1 cellular context compared by ENCODE assay signal in genomic region chr9:75131700-75132099, GRCh38.
TF ChIP-seq lines count a peak whose summit lies in the region.

No MANE protein-coding gene starts in this region.

TF ChIP-seq in GM23338, 12 proteins besides CTCF, POLR2A, EP300 and RAD21 (continued from another document):
- TF ChIP-seq, protein P1, sequence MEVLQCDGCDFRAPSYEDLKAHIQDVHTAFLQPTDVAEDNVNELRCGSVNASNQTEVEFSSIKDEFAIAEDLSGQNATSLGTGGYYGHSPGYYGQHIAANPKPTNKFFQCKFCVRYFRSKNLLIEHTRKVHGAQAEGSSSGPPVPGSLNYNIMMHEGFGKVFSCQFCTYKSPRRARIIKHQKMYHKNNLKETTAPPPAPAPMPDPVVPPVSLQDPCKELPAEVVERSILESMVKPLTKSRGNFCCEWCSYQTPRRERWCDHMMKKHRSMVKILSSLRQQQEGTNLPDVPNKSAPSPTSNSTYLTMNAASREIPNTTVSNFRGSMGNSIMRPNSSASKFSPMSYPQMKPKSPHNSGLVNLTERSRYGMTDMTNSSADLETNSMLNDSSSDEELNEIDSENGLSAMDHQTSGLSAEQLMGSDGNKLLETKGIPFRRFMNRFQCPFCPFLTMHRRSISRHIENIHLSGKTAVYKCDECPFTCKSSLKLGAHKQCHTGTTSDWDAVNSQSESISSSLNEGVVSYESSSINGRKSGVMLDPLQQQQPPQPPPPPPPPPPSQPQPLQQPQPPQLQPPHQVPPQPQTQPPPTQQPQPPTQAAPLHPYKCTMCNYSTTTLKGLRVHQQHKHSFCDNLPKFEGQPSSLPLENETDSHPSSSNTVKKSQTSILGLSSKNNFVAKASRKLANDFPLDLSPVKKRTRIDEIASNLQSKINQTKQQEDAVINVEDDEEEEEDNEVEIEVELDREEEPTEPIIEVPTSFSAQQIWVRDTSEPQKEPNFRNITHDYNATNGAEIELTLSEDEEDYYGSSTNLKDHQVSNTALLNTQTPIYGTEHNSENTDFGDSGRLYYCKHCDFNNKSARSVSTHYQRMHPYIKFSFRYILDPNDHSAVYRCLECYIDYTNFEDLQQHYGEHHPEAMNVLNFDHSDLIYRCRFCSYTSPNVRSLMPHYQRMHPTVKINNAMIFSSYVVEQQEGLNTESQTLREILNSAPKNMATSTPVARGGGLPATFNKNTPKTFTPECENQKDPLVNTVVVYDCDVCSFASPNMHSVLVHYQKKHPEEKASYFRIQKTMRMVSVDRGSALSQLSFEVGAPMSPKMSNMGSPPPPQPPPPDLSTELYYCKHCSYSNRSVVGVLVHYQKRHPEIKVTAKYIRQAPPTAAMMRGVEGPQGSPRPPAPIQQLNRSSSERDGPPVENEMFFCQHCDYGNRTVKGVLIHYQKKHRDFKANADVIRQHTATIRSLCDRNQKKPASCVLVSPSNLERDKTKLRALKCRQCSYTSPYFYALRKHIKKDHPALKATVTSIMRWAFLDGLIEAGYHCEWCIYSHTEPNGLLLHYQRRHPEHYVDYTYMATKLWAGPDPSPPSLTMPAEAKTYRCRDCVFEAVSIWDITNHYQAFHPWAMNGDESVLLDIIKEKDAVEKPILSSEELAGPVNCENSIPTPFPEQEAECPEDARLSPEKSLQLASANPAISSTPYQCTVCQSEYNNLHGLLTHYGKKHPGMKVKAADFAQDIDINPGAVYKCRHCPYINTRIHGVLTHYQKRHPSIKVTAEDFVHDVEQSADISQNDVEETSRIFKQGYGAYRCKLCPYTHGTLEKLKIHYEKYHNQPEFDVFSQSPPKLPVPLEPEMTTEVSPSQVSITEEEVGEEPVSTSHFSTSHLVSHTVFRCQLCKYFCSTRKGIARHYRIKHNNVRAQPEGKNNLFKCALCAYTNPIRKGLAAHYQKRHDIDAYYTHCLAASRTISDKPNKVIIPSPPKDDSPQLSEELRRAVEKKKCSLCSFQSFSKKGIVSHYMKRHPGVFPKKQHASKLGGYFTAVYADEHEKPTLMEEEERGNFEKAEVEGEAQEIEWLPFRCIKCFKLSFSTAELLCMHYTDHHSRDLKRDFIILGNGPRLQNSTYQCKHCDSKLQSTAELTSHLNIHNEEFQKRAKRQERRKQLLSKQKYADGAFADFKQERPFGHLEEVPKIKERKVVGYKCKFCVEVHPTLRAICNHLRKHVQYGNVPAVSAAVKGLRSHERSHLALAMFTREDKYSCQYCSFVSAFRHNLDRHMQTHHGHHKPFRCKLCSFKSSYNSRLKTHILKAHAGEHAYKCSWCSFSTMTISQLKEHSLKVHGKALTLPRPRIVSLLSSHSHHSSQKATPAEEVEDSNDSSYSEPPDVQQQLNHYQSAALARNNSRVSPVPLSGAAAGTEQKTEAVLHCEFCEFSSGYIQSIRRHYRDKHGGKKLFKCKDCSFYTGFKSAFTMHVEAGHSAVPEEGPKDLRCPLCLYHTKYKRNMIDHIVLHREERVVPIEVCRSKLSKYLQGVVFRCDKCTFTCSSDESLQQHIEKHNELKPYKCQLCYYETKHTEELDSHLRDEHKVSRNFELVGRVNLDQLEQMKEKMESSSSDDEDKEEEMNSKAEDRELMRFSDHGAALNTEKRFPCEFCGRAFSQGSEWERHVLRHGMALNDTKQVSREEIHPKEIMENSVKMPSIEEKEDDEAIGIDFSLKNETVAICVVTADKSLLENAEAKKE (CRISPR knock-in tag; IDR thresholded peaks at IDR 0.05): no peak
- TF ChIP-seq CREB1 (CRISPR knock-in tag; IDR thresholded peaks at IDR 0.05; ENCODE audit: low read depth) (no peak), STAT1 (IDR thresholded peaks at IDR 0.05; ENCODE audit: unreplicated experiment) (no peak), NANOG (IDR thresholded peaks at IDR 0.05; ENCODE audit: borderline replicate concordance) (no peak), ZNF331 (CRISPR knock-in tag; IDR thresholded peaks at IDR 0.05; ENCODE audit: low read depth) (no peak), ZNF114 (CRISPR knock-in tag; IDR thresholded peaks at IDR 0.05) (no peak), EZH2 (IDR thresholded peaks at IDR 0.05; ENCODE audit: low read depth, unreplicated experiment) (no peak), EZH2phosphoT487 (IDR thresholded peaks at IDR 0.05; ENCODE audit: unreplicated experiment) (no peak)
